18 cellular contexts compared by ENCODE assay signal in genomic region chrX:2700405-2701320, GRCh38. TPM values are rescaled to one million over a fixed set of nuclear protein-coding genes. Genes with fewer than 3 reads are reported as not detected.
DNase-seq lines count a peak whose midpoint lies in the region; ATAC-seq and TF ChIP-seq lines count a peak whose summit lies in the region.
"Had no signal": no experiment of that assay in that cellular context is flagged by ENCODE, and none has a peak within 500 bp of the region (broad histone marks: within the 10 kb centered on the region; RNA-seq: fewer than 3 reads in every experiment).

No MANE protein-coding gene starts in this region.

- no peak for ATAC-seq in left ventricle myocardium superior
- ATAC-seq in effector memory CD8-positive, alpha-beta T cell (replicated peaks): no peak
- no peak for ATAC-seq in stimulated activated memory B cell treated with anti-CD40 and anti-IgM and Interleukin-4, amounts not matched to agents 10 μg/mL and 1 μg/mL and 100 μg/mL, for 72 hours

- H3K36me3 ChIP-seq in right atrium auricular region (peaks cover 4% of the 10 kb centered on the region), Karpas-422 (ENCODE audit: insufficient read depth, low read length) (no peaks in the 10 kb centered on the region)
- H3K36me3 ChIP-seq: neutrophil had no signal

- H3K27me3 ChIP-seq in right atrium auricular region (no peaks in the 10 kb centered on the region), Karpas-422 (ENCODE audit: low read length) (no peaks in the 10 kb centered on the region)

- H3K36me3 Mint-ChIP-seq in effector memory CD8-positive, alpha-beta T cell (ENCODE audit: insufficient read depth): peaks cover 50% of the 10 kb centered on the region
- peaks cover 25% of the 10 kb centered on the region for H3K36me3 Mint-ChIP-seq in stimulated activated memory B cell treated with anti-CD40 and anti-IgM and Interleukin-4, amounts not matched to agents 10 μg/mL and 1 μg/mL and 100 μg/mL, for 72 hours

- H3K9me3 ChIP-seq in right atrium auricular region (no peaks in the 10 kb centered on the region), Karpas-422 (ENCODE audit: low read length) (no peaks in the 10 kb centered on the region)
- H3K9me3 ChIP-seq: neutrophil had no signal

- H2AFZ ChIP-seq in Karpas-422 (ENCODE audit: low read length): no peak overlapping the region

- H3K4me3 ChIP-seq in right atrium auricular region: peak overlapping the region in 1 of 2 donors; percentile 7
- no peak overlapping the region for H3K4me3 ChIP-seq in Karpas-422 (ENCODE audit: low read length)
- H3K4me3 ChIP-seq in foreskin fibroblast (ENCODE audit: low read depth in 1 of 2, low read length in 2 of 2): no peak overlapping the region

- no peaks in the 10 kb centered on the region; the same call in 1 of the 2 replicates for H3K9me2 ChIP-seq in Karpas-422 (replicated peaks; ENCODE audit: insufficient read depth, low read length)

- H3K4me1 ChIP-seq in right atrium auricular region (peaks cover 0 to 89% of the 10 kb centered on the region in 2 donors), Karpas-422 (ENCODE audit: low read length) (peaks cover 44% of the 10 kb centered on the region)

- H3K9ac ChIP-seq in Karpas-422 (ENCODE audit: low read length): peak overlapping the region; percentile 38

- H3K27me3 Mint-ChIP-seq in effector memory CD8-positive, alpha-beta T cell: no peaks in the 10 kb centered on the region
- H3K27me3 Mint-ChIP-seq in stimulated activated memory B cell treated with anti-CD40 and anti-IgM and Interleukin-4, amounts not matched to agents 10 μg/mL and 1 μg/mL and 100 μg/mL, for 72 hours: no peaks in the 10 kb centered on the region

- H3K27ac Mint-ChIP-seq in effector memory CD8-positive, alpha-beta T cell: peak overlapping the region; percentile 85 to 96
- peak overlapping the region; percentile 52 for H3K27ac Mint-ChIP-seq in stimulated activated memory B cell treated with anti-CD40 and anti-IgM and Interleukin-4, amounts not matched to agents 10 μg/mL and 1 μg/mL and 100 μg/mL, for 72 hours

- peaks cover 87 to 97% of the 10 kb centered on the region in 2 donors for H3K4me1 Mint-ChIP-seq in effector memory CD8-positive, alpha-beta T cell (ENCODE audit: low read depth in 2 of 2)
- peaks cover 67% of the 10 kb centered on the region for H3K4me1 Mint-ChIP-seq in stimulated activated memory B cell treated with anti-CD40 and anti-IgM and Interleukin-4, amounts not matched to agents 10 μg/mL and 1 μg/mL and 100 μg/mL, for 72 hours

- peak overlapping the region; percentile 73 to 98 for H3K4me3 Mint-ChIP-seq in effector memory CD8-positive, alpha-beta T cell
- peak overlapping the region; percentile 4 for H3K4me3 Mint-ChIP-seq in stimulated activated memory B cell treated with anti-CD40 and anti-IgM and Interleukin-4, amounts not matched to agents 10 μg/mL and 1 μg/mL and 100 μg/mL, for 72 hours

- intact Hi-C loops in left ventricle myocardium superior (cut with micrococcal nuclease): no loop called here

- in situ Hi-C loops in GM13977 (cut with MboI; ENCODE audit: low pct_unique_long_range_greater_than_20kb, low sequenced_read_pairs, unreplicated experiment): no loop called here

- H4K20me1 ChIP-seq in Karpas-422 (ENCODE audit: insufficient read depth, low read depth, low read length): peaks cover 6% of the 10 kb centered on the region; the same call in 1 of the 2 replicates

- H3K9me3 Mint-ChIP-seq in effector memory CD8-positive, alpha-beta T cell: no peaks in the 10 kb centered on the region
- peaks cover 12% of the 10 kb centered on the region for H3K9me3 Mint-ChIP-seq in stimulated activated memory B cell treated with anti-CD40 and anti-IgM and Interleukin-4, amounts not matched to agents 10 μg/mL and 1 μg/mL and 100 μg/mL, for 72 hours

- TF ChIP-seq CTCF in right atrium auricular region (IDR thresholded peaks at IDR 0.05) (no peak), GM13977 (IDR thresholded peaks at IDR 0.05; ENCODE audit: extremely low read depth, insufficient read depth, missing control alignments) (no peak), foreskin fibroblast (IDR thresholded peaks at IDR 0.05; ENCODE audit: low read depth, low read length) (no peak)

- H3K27ac ChIP-seq in right atrium auricular region (peak overlapping the region; percentile 67 to 76), Karpas-422 (ENCODE audit: low read length) (peak overlapping the region; percentile 81)
- H3K27ac ChIP-seq: neutrophil had no signal

- peak overlapping the region; percentile 52 for H3K4me2 ChIP-seq in Karpas-422 (ENCODE audit: low read depth, low read length, poor library complexity, severe bottlenecking)

- H3K79me2 ChIP-seq in Karpas-422 (ENCODE audit: low read length): no peaks in the 10 kb centered on the region

- DNase-seq in right atrium auricular region (ENCODE audit: low spot score) (no peak), left ventricle myocardium superior (no peak), Karpas-422 (peak; percentile 2), GM13977 (ENCODE audit: low spot score) (no peak), NCI-H1105 (lab: John Stamatoyannopoulos, UW) (no peak), foreskin fibroblast (no peak)
- DNase-seq in effector memory CD8-positive, alpha-beta T cell: no peak
- DNase-seq: activated CD4-positive, alpha-beta T cell treated with anti-CD3 and anti-CD28 coated beads for 1 hour; anterior cingulate cortex; DMS153; foreskin melanocyte; mammary epithelial cell; NCI-H1930; NCI-H510A treated with DMSO at 0.1 percent for 48 hours; SHP77 had no signal

RNA-seq across cellular contexts. Expression of gene CD99, which starts 9.6 kb away (rescaled TPM):
- total RNA-seq in right atrium auricular region (100 to 1,000 TPM; 234 to 282 TPM), left ventricle myocardium superior (360 TPM)
- total RNA-seq in Karpas-422 (2014; rRNA removed; shearing (Covaris generic); ENCODE audit: low replicate concordance): 24.9 and 51.3 TPM in 2 replicates

RNA-seq across cellular contexts. Expression of gene XG, which starts 51.2 kb away (rescaled TPM):
- total RNA-seq in right atrium auricular region (1 to 10 TPM in 1 of 2 donors, under 1 TPM in 1; 0.51 to 1.3 TPM), left ventricle myocardium superior (0.32 TPM)
- total RNA-seq in Karpas-422 (2014; rRNA removed; shearing (Covaris generic); ENCODE audit: low replicate concordance): not detected in 2 replicates
- total RNA-seq: temporal lobe had no signal
